8 cellular contexts compared by ENCODE assay signal in genomic region chr16:89701425-89702406, GRCh38. TPM values are rescaled to one million over a fixed set of nuclear protein-coding genes. Genes with fewer than 3 reads are reported as not detected.
DNase-seq lines count a peak whose midpoint lies in the region; ATAC-seq lines count a peak whose summit lies in the region.

A gene with protein sequence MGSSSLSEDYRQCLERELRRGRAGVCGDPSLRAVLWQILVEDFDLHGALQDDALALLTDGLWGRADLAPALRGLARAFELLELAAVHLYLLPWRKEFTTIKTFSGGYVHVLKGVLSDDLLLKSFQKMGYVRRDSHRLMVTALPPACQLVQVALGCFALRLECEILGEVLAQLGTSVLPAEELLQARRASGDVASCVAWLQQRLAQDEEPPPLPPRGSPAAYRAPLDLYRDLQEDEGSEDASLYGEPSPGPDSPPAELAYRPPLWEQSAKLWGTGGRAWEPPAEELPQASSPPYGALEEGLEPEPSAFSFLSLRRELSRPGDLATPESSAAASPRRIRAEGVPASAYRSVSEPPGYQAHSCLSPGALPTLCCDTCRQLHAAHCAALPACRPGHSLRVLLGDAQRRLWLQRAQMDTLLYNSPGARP (minus strand): TSS chr16:89701705. CDS start chr16:89701232, 473 bp downstream.

- intact Hi-C loops in right cardiac atrium (cut with DNase I), result loop anchor here in 3 of 4 donors (5.0 to 10.0 kb wide), 3 partner anchors 93 to 163 kb away; no protein-coding TSS in a partner anchor

- ATAC-seq in GM18498 (IDR thresholded peaks at IDR 0.05; ENCODE audit: unreplicated experiment), result peak; percentile 75
- peak; percentile 68 for ATAC-seq in HG02852 (IDR thresholded peaks at IDR 0.05; ENCODE audit: unreplicated experiment)
- peak; percentile 74 to 81 for ATAC-seq in right cardiac atrium

- H3K9me3 ChIP-seq in right cardiac atrium (ENCODE audit: control insufficient read depth, low read length), result no peaks in the 10 kb centered on the region

- no peaks in the 10 kb centered on the region for H3K36me3 ChIP-seq in rectal smooth muscle tissue (ENCODE audit: control insufficient read depth, insufficient read depth, low read length)

- H3K27ac ChIP-seq in right cardiac atrium (ENCODE audit: low read length), result peak within 1 kb of the TSS; percentile 27
- H3K27ac ChIP-seq in rectal smooth muscle tissue (ENCODE audit: low read depth, low read length), result peak within 1 kb of the TSS; percentile 11

- peak within 1 kb of the TSS; percentile 46 for H3K9ac ChIP-seq in rectal smooth muscle tissue (ENCODE audit: low read length)

- H3K4me1 ChIP-seq in right cardiac atrium (ENCODE audit: control insufficient read depth, insufficient read depth, low read length), result peaks cover 3% of the 10 kb centered on the region
- H3K4me1 ChIP-seq in rectal smooth muscle tissue (ENCODE audit: control insufficient read depth, insufficient read depth, low read length), result peaks cover 6% of the 10 kb centered on the region

- H3K27me3 ChIP-seq in right cardiac atrium (ENCODE audit: control insufficient read depth, insufficient read depth) (no peaks in the 10 kb centered on the region), rectal smooth muscle tissue (ENCODE audit: control insufficient read depth, insufficient read depth, low read length) (no peaks in the 10 kb centered on the region)

- peak within 1 kb of the TSS; percentile 65 for H3K4me3 ChIP-seq in right cardiac atrium (ENCODE audit: low read length)
- H3K4me3 ChIP-seq in rectal smooth muscle tissue (ENCODE audit: low read length), result peak within 1 kb of the TSS; percentile 73

- 2% methylated on average over 97 of the region's 97 CpGs for WGBS in right cardiac atrium

- DNase-seq in NCI-H146 treated with DMSO at 0.1 percent for 48 hours (lab: John Stamatoyannopoulos, UW; ENCODE audit: unreplicated experiment), result peak; percentile 78
- peak; percentile 96 to 98 (median 97) for DNase-seq in T-helper 2 cell
- peak in 57 of 58 donors; percentile 32 to 94 (median 82) for DNase-seq in anterior cingulate cortex (lab: John Stamatoyannopoulos, UW)
- DNase-seq in right cardiac atrium, result peak; percentile 85 to 96 (median 94)
- DNase-seq in amniotic stem cell (lab: John Stamatoyannopoulos, UW), result no peak

RNA-seq across cellular contexts. Expression of the gene that starts here (rescaled TPM):
- 1 to 10 TPM; 2.3 to 5.2 (median 3.6) TPM for total RNA-seq in right cardiac atrium
- polyA plus RNA-seq in right cardiac atrium, result 3.1 TPM
